ENCODE assay signal across 8 cellular contexts in genomic region chr10:102132193-102132562, GRCh38. TPM values are rescaled to one million over a fixed set of nuclear protein-coding genes. Genes with fewer than 3 reads are reported as not detected.
DNase-seq lines count a peak whose midpoint lies in the region; ATAC-seq, FAIRE-seq and TF ChIP-seq lines count a peak whose summit lies in the region.

No MANE protein-coding gene starts in this region.

- H3K4me1 Mint-ChIP-seq in central memory CD8-positive, alpha-beta T cell: peaks cover 38% of the 10 kb centered on the region

- no peak for ATAC-seq in A549
- no peak for ATAC-seq in central memory CD8-positive, alpha-beta T cell (replicated peaks; ENCODE audit: extremely low read depth, poor library complexity, severe bottlenecking)
- ATAC-seq in omental fat pad (ENCODE audit: low FRiP score): no peak

- peak overlapping the region; percentile 61 for H3K4me2 ChIP-seq in A549

- 26% methylated on average over 8 of the region's 8 CpGs for WGBS in A549 (ENCODE audit: missing lambda C conversion rate)
- 34% methylated on average over 8 of the region's 8 CpGs for WGBS in HUES64

- peak overlapping the region; percentile 92 for H3K4me3 ChIP-seq in A549
- H3K4me3 ChIP-seq in HUES64 (ENCODE audit: low read length): peak overlapping the region; percentile 96
- peak overlapping the region; percentile 55 to 87 for H3K4me3 ChIP-seq in muscle layer of colon (ENCODE audit: low read depth in 1 of 2, low read length in 2 of 2)

- peak overlapping the region; percentile 98 for H3K4me3 Mint-ChIP-seq in central memory CD8-positive, alpha-beta T cell

- H3K36me3 ChIP-seq in HUES64 (ENCODE audit: insufficient read depth, low read length) (no peaks in the 10 kb centered on the region), muscle layer of colon (ENCODE audit: insufficient read depth, low read length) (no peaks in the 10 kb centered on the region)

- H3K9me3 ChIP-seq in A549 (no peaks in the 10 kb centered on the region), HUES64 (ENCODE audit: insufficient read depth, low read depth, low read length) (no peaks in the 10 kb centered on the region), muscle layer of colon (ENCODE audit: low read length) (no peaks in the 10 kb centered on the region)

- no peak for TF ChIP-seq POLR2A in A549 (IDR thresholded peaks at IDR 0.05; ENCODE audit: low read length)

- H3K27me3 ChIP-seq in HUES64 (ENCODE audit: insufficient read depth, low read length): no peaks in the 10 kb centered on the region
- no peaks in the 10 kb centered on the region for H3K27me3 ChIP-seq in muscle layer of colon (ENCODE audit: control insufficient read depth in 1 of 2, insufficient read depth in 2 of 2, low read length in 2 of 2)

- peak overlapping the region; percentile 98 to 99 for H3K27ac ChIP-seq in A549
- peak overlapping the region; percentile 2; the same call in 1 of the 2 replicates for H3K27ac ChIP-seq in HUES64 (ENCODE audit: low read depth, low read length)
- peak overlapping the region; percentile 94 for H3K27ac ChIP-seq in muscle layer of colon (ENCODE audit: low read depth, low read length)

- POLR2A ChIA-PET in A549 (lab: Yijun Ruan, JAX): interaction anchor here (1.4 kb wide), 1 partner anchor 17 kb away, joined by 8 read pairs; no protein-coding TSS in a partner anchor

- TF ChIP-seq EP300 in A549 (IDR thresholded peaks at IDR 0.05): no peak

- TF ChIP-seq CTCF in A549 (IDR thresholded peaks at IDR 0.05): no peak
- no peak for TF ChIP-seq CTCF in omental fat pad (IDR thresholded peaks at IDR 0.05)

- no peak for TF ChIP-seq RAD21 in A549 (conservative IDR thresholded peaks at IDR 0.05 in 1 of 2, IDR thresholded peaks at IDR 0.05 in 1 of 2)

- H3K27ac Mint-ChIP-seq in central memory CD8-positive, alpha-beta T cell (ENCODE audit: low read depth): peak overlapping the region; percentile 96

- peaks cover 9% of the 10 kb centered on the region for H3K36me3 Mint-ChIP-seq in central memory CD8-positive, alpha-beta T cell (ENCODE audit: insufficient read depth)

- no peaks in the 10 kb centered on the region for H3K9me3 Mint-ChIP-seq in central memory CD8-positive, alpha-beta T cell

- no peak for FAIRE-seq in A549 (lab: Jason Lieb, UNC)

- DNase-seq in A549 (ENCODE audit: low read depth in 1 of 2, low spot score in 1 of 2): no peak
- no peak for DNase-seq in central memory CD8-positive, alpha-beta T cell (ENCODE audit: low spot score in 2 of 2)
- no peak for DNase-seq in omental fat pad (ENCODE audit: low spot score)
- DNase-seq in kidney glomerular epithelial cell (lab: John Stamatoyannopoulos, UW): no peak
- DNase-seq in ecto neural progenitor cell (ENCODE audit: low spot score): no peak
- DNase-seq in NCI-H510A (lab: John Stamatoyannopoulos, UW): no peak

- H3K4me1 ChIP-seq in A549: peaks cover 44% of the 10 kb centered on the region
- H3K4me1 ChIP-seq in HUES64 (ENCODE audit: insufficient read depth, low read length): peaks cover 19% of the 10 kb centered on the region; the same call in 1 of the 2 replicates
- peaks cover 30% of the 10 kb centered on the region for H3K4me1 ChIP-seq in muscle layer of colon (ENCODE audit: insufficient read depth, low read length)

- no peak overlapping the region for H3K9ac ChIP-seq in HUES64 (ENCODE audit: low read depth, low read length)
- H3K9ac ChIP-seq in muscle layer of colon (ENCODE audit: low read length): no peak overlapping the region

- no peaks in the 10 kb centered on the region for H3K27me3 Mint-ChIP-seq in central memory CD8-positive, alpha-beta T cell

- CTCF ChIA-PET in A549 (lab: Yijun Ruan, JAX): interaction anchor here (0.6 to 3.0 kb wide), 20 partner anchors 8 to 452 kb away, joined by 3 to 45 read pairs (median 4); partner anchors contain the start of genes LDB1 and NOLC1

TF ChIP-seq in A549, 52 proteins besides CTCF, POLR2A, EP300 and RAD21:
- TF ChIP-seq RCOR1 (IDR thresholded peaks at IDR 0.05; ENCODE audit: low read depth, low read length): no peak
- TF ChIP-seq USF2 (IDR thresholded peaks at IDR 0.05): no peak
- no peak for TF ChIP-seq CEBPB (IDR thresholded peaks at IDR 0.05)
- no peak for TF ChIP-seq ZNF302 (CRISPR knock-in tag; IDR thresholded peaks at IDR 0.05)
- TF ChIP-seq POLR2AphosphoS2 (conservative IDR thresholded peaks at IDR 0.05; ENCODE audit: low read length): no peak
- no peak for TF ChIP-seq MAX (IDR thresholded peaks at IDR 0.05)
- TF ChIP-seq CHD4 (IDR thresholded peaks at IDR 0.05; ENCODE audit: borderline replicate concordance): no peak
- TF ChIP-seq TFCP2L1 (CRISPR knock-in tag; IDR thresholded peaks at IDR 0.05): no peak
- TF ChIP-seq, protein P1, sequence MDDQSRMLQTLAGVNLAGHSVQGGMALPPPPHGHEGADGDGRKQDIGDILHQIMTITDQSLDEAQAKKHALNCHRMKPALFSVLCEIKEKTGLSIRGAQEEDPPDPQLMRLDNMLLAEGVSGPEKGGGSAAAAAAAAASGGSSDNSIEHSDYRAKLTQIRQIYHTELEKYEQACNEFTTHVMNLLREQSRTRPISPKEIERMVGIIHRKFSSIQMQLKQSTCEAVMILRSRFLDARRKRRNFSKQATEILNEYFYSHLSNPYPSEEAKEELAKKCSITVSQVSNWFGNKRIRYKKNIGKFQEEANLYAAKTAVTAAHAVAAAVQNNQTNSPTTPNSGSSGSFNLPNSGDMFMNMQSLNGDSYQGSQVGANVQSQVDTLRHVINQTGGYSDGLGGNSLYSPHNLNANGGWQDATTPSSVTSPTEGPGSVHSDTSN (IDR thresholded peaks at IDR 0.05): no peak

RNA-seq across cellular contexts. Expression of gene PPRC1, which starts 0.7 kb away (rescaled TPM):
- 27.0 and 34.1 TPM in 2 replicates for polyA plus RNA-seq in A549 (2011; rRNA removed)
- 42.6 and 53.3 TPM in 2 replicates for polyA plus RNA-seq in A549 (2012; cell fraction: cytosol; rRNA removed)
- 149 and 152 TPM in 2 replicates for polyA plus RNA-seq in A549 (2012; cell fraction: nucleus; rRNA removed)
- 43.9 to 49.1 TPM (median 44.1 TPM) in 3 replicates for polyA plus RNA-seq in A549 (2017; fragmentation: RNase III; extraction: RNeasy Plus Mini Kit Qiagen cat#74134 plus additional on column Dnase treatment)
- polyA minus RNA-seq in A549 (2011; rRNA and poly(A)+ RNA removed): 59.6 and 71.3 TPM in 2 replicates
- polyA plus RNA-seq in HUES64 (2013, experiment 1 of 2): 50.2 TPM
- 43.7 TPM for polyA plus RNA-seq in HUES64 (2013, experiment 2 of 2)
- 100 to 1,000 TPM in 1 of 4 donors, 10 to 100 TPM in 3; 15.4 to 105 (median 31.9) TPM for total RNA-seq in omental fat pad

RNA-seq across cellular contexts. Expression of gene LDB1, which starts 12.0 kb away (rescaled TPM):
- polyA plus RNA-seq in A549 (2011; rRNA removed) (47.0 and 47.5 TPM in 2 replicates), A549 (2017; fragmentation: RNase III; extraction: RNeasy Plus Mini Kit Qiagen cat#74134 plus additional on column Dnase treatment) (33.3 to 37.3 TPM (median 37.2 TPM) in 3 replicates)
- polyA plus RNA-seq in A549 (2012; cell fraction: cytosol; rRNA removed): 47.6 and 55.4 TPM in 2 replicates
- 145 and 151 TPM in 2 replicates for polyA plus RNA-seq in A549 (2012; cell fraction: nucleus; rRNA removed)
- 63.4 and 69.4 TPM in 2 replicates for polyA minus RNA-seq in A549 (2011; rRNA and poly(A)+ RNA removed)
- 63.6 TPM for polyA plus RNA-seq in HUES64 (2013, experiment 1 of 2)
- polyA plus RNA-seq in HUES64 (2013, experiment 2 of 2): 69.2 TPM
- total RNA-seq in omental fat pad: 10 to 100 TPM; 20.1 to 33.2 (median 30.9) TPM

RNA-seq across cellular contexts. Expression of gene NOLC1, which starts 20.0 kb away (rescaled TPM):
- 128 and 188 TPM in 2 replicates for polyA plus RNA-seq in A549 (2011; rRNA removed)
- polyA plus RNA-seq in A549 (2012; cell fraction: cytosol; rRNA removed): 98.0 and 113 TPM in 2 replicates
- 76.9 and 103 TPM in 2 replicates for polyA plus RNA-seq in A549 (2012; cell fraction: nucleus; rRNA removed)
- 123 to 155 TPM (median 129 TPM) in 3 replicates for polyA plus RNA-seq in A549 (2017; fragmentation: RNase III; extraction: RNeasy Plus Mini Kit Qiagen cat#74134 plus additional on column Dnase treatment)
- polyA minus RNA-seq in A549 (2011; rRNA and poly(A)+ RNA removed): 65.4 and 65.9 TPM in 2 replicates
- polyA plus RNA-seq in HUES64 (2013, experiment 1 of 2): 144 TPM
- 134 TPM for polyA plus RNA-seq in HUES64 (2013, experiment 2 of 2)
- total RNA-seq in omental fat pad: 100 to 1,000 TPM in 2 of 4 donors, 10 to 100 TPM in 2; 35.3 to 229 (median 81.7) TPM

Comparison
In these comparisons a context has a peak if more than half of its experiments do, and no peak if none do; other contexts are left out.
1. H3K27ac ChIP-seq: peak in every context shown above with its lines; median percentile 98 in A549; 94 in muscle layer of colon; 2 in HUES64.